In genomic region chr12:122458105-122459035, GRCh38 we compare ENCODE assay signal across 1 cellular context.
TF ChIP-seq lines count a peak whose summit lies in the region.

No MANE protein-coding gene starts in this region.

TF ChIP-seq in HepG2, 621 proteins besides CTCF, POLR2A, EP300 and RAD21 (continued from another document):
- TF ChIP-seq FOSL2 (CRISPR knock-in tag; IDR thresholded peaks at IDR 0.05): peak; percentile 92
- no peak for TF ChIP-seq RELA (CRISPR knock-in tag; IDR thresholded peaks at IDR 0.05)
- no peak for TF ChIP-seq ZNF18 (CRISPR knock-in tag; IDR thresholded peaks at IDR 0.05; ENCODE audit: insufficient replicate concordance)
- 0 out of 2 replicates have a peak, but pooled peaks have one; percentile 16 for TF ChIP-seq GATAD2A (CRISPR knock-in tag; IDR thresholded peaks at IDR 0.05)
- peak; percentile 21; the same call in 1 of the 2 replicates for TF ChIP-seq MAFF (IDR thresholded peaks at IDR 0.05; ENCODE audit: low read depth, low read length)
- TF ChIP-seq ZNF83 (CRISPR knock-in tag; IDR thresholded peaks at IDR 0.05; ENCODE audit: borderline replicate concordance): no peak
- peak; percentile 42; the same call in 1 of the 2 replicates for TF ChIP-seq ZNF121 (CRISPR knock-in tag; IDR thresholded peaks at IDR 0.05)
- TF ChIP-seq PREB (CRISPR knock-in tag; IDR thresholded peaks at IDR 0.05): no peak
- peak in 1 of 2 experiments; percentile 10; a peak in 1 of 4 replicates for TF ChIP-seq MAFK (conservative IDR thresholded peaks at IDR 0.05 in 1 of 2, IDR thresholded peaks at IDR 0.05 in 1 of 2; ENCODE audit: low read length in 2 of 2)
- TF ChIP-seq ARID5B (CRISPR knock-in tag; IDR thresholded peaks at IDR 0.05): peak; percentile 28; the same call in 1 of the 2 replicates
TF ChIP-seq in HepG2: peak in this region for 8.
